Comparison of ENCODE assay signal across 10 cellular contexts in the genomic region with DNA sequence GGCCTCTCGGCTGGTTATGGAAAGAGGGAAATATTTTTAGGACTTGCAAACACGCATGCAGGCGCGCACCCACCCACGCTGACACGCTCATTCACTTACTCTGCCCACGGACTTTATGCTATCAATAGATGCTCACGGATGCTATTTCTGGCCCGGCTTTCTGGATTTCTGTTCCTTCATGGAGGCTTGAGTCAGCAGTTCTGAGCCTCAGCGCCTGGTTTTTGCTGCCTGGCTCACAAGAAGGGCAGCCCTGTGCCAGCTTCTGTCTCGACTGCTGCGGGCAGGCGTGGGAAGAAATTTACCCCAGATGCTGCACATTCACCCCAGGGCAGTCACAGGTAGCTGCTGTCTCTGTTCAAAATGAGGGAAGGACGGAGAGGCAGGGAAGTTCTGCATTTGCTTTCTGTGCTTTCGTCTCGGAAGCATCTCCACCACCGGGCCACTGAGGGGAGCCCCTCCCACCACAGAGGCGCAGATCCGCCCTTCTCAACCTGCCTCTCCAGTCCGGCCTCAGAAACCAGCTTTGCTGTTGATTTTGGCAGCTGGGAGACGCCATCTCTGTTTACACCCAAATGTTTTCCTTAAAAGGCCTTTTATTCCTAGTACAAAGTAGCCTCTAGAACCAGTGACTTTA.
DNase-seq lines count a peak whose midpoint lies in the region; ATAC-seq and TF ChIP-seq lines count a peak whose summit lies in the region.
"Had no signal": no experiment of that assay in that cellular context is flagged by ENCODE, and none has a peak within 500 bp of the region (broad histone marks: within the 10 kb centered on the region; RNA-seq: fewer than 3 reads in every experiment).

No MANE protein-coding gene starts in this region.

- peak overlapping the region; percentile 62 for H3K4me3 Mint-ChIP-seq in chondrocyte (ENCODE audit: unreplicated experiment)
- H3K4me3 Mint-ChIP-seq: activated naive CD8-positive, alpha-beta T cell treated with anti-CD3 and anti-CD28 coated beads for 36 hours; naive thymus-derived CD4-positive, alpha-beta T cell had no signal

- no peak overlapping the region for H3K4me2 ChIP-seq in OCI-LY7 (ENCODE audit: low read length)

- no peak overlapping the region for H2AFZ ChIP-seq in OCI-LY7 (ENCODE audit: low read length)

- H3K27me3 ChIP-seq in MG63: no peaks in the 10 kb centered on the region
- no peaks in the 10 kb centered on the region for H3K27me3 ChIP-seq in suprapubic skin
- no peaks in the 10 kb centered on the region for H3K27me3 ChIP-seq in HAP-1 (ENCODE audit: low read depth)

- intact Hi-C loops in OCI-LY7 (cut with micrococcal nuclease; ENCODE audit: unreplicated experiment): no loop called here

- H3K36me3 ChIP-seq in MG63 (no peaks in the 10 kb centered on the region), suprapubic skin (peaks cover 6% of the 10 kb centered on the region), HAP-1 (replicated peaks) (no peaks in the 10 kb centered on the region), OCI-LY7 (ENCODE audit: insufficient read depth, low read length) (no peaks in the 10 kb centered on the region)

- H3K4me3 ChIP-seq in MG63: no peak overlapping the region
- H3K4me3 ChIP-seq in suprapubic skin: no peak overlapping the region
- no peak overlapping the region for H3K4me3 ChIP-seq in HAP-1
- no peak overlapping the region for H3K4me3 ChIP-seq in OCI-LY7 (ENCODE audit: low read depth, low read length, poor library complexity, severe bottlenecking)

- peak; percentile 46 for ATAC-seq in left lobe of liver
- no peak for ATAC-seq in HG03457 (IDR thresholded peaks at IDR 0.05; ENCODE audit: unreplicated experiment)
- ATAC-seq: naive thymus-derived CD4-positive, alpha-beta T cell had no signal

- TF ChIP-seq POLR2A in suprapubic skin (IDR thresholded peaks at IDR 0.05): no peak

- peaks cover 5% of the 10 kb centered on the region for H3K36me3 Mint-ChIP-seq in chondrocyte (ENCODE audit: low read depth)
- H3K36me3 Mint-ChIP-seq: activated naive CD8-positive, alpha-beta T cell treated with anti-CD3 and anti-CD28 coated beads for 36 hours; naive thymus-derived CD4-positive, alpha-beta T cell had no signal

- CTCF ChIA-PET in OCI-LY7 (lab: Charles Lee; ENCODE audit: unreplicated experiment): no interaction called here

- 16% methylated on average over 19 of the region's 21 CpGs for WGBS in suprapubic skin

- TF ChIP-seq CTCF in chondrocyte (IDR thresholded peaks at IDR 0.05) (no peak), suprapubic skin (IDR thresholded peaks at IDR 0.05) (no peak), OCI-LY7 (conservative IDR thresholded peaks at IDR 0.05; ENCODE audit: low read length) (no peak)

- BruUV-seq in OCI-LY7 (replicated peaks; lab: Mats Ljungman, UMichigan): no TSS peak

- peak overlapping the region; percentile 47 for H3K27ac ChIP-seq in suprapubic skin
- H3K27ac ChIP-seq in OCI-LY7 (ENCODE audit: low read depth, low read length, poor library complexity, severe bottlenecking): no peak overlapping the region

- H3K9me3 ChIP-seq in MG63 (no peaks in the 10 kb centered on the region), suprapubic skin (no peaks in the 10 kb centered on the region), HAP-1 (no peaks in the 10 kb centered on the region), OCI-LY7 (ENCODE audit: low read length) (no peaks in the 10 kb centered on the region)

- peaks cover 53% of the 10 kb centered on the region for H3K4me1 Mint-ChIP-seq in chondrocyte (ENCODE audit: low read depth)
- H3K4me1 Mint-ChIP-seq: activated naive CD8-positive, alpha-beta T cell treated with anti-CD3 and anti-CD28 coated beads for 36 hours; naive thymus-derived CD4-positive, alpha-beta T cell had no signal

- H3K9me2 ChIP-seq in OCI-LY7 (ENCODE audit: insufficient read depth, low read length): no peaks in the 10 kb centered on the region

- no peaks in the 10 kb centered on the region for H3K27me3 Mint-ChIP-seq in chondrocyte (ENCODE audit: low read depth)

- in situ Hi-C loops in HAP-1 (cut with MboI; ENCODE audit: low sequenced_read_pairs): no loop called here

- peak overlapping the region; percentile 92 for H3K27ac Mint-ChIP-seq in chondrocyte (ENCODE audit: unreplicated experiment)
- H3K27ac Mint-ChIP-seq: activated naive CD8-positive, alpha-beta T cell treated with anti-CD3 and anti-CD28 coated beads for 36 hours; naive thymus-derived CD4-positive, alpha-beta T cell had no signal

- H3K79me2 ChIP-seq in OCI-LY7 (ENCODE audit: insufficient read depth, low read depth, low read length): no peaks in the 10 kb centered on the region

- H4K20me1 ChIP-seq in OCI-LY7 (ENCODE audit: insufficient read depth, low read length): no peaks in the 10 kb centered on the region

- TF ChIP-seq EP300 in suprapubic skin (IDR thresholded peaks at IDR 0.05): no peak

- POLR2A ChIA-PET in OCI-LY7 (lab: Charles Lee): no interaction called here

- peak; percentile 16 for DNase-seq in MG63
- DNase-seq in chondrocyte (ENCODE audit: low spot score): no peak
- no peak for DNase-seq in left lobe of liver (ENCODE audit: low spot score)
- DNase-seq in suprapubic skin (ENCODE audit: low spot score in 2 of 2): no peak
- no peak for DNase-seq in activated T-cell treated with anti-CD3 and anti-CD28 coated beads for 4 hours
- DNase-seq in HAP-1 (ENCODE audit: low spot score in 2 of 2): no peak
- no peak for DNase-seq in OCI-LY7 (ENCODE audit: low spot score)
- DNase-seq: activated naive CD8-positive, alpha-beta T cell treated with anti-CD3 and anti-CD28 coated beads for 36 hours; naive thymus-derived CD4-positive, alpha-beta T cell had no signal

- no peaks in the 10 kb centered on the region for H3K9me3 Mint-ChIP-seq in chondrocyte (ENCODE audit: low read depth)
- H3K9me3 Mint-ChIP-seq: activated naive CD8-positive, alpha-beta T cell treated with anti-CD3 and anti-CD28 coated beads for 36 hours; naive thymus-derived CD4-positive, alpha-beta T cell had no signal

- H3K4me1 ChIP-seq in suprapubic skin (peaks cover 35% of the 10 kb centered on the region), HAP-1 (no peaks in the 10 kb centered on the region), OCI-LY7 (ENCODE audit: insufficient read depth, low read length, poor library complexity, severe bottlenecking) (no peaks in the 10 kb centered on the region)
